Comparison of ENCODE assay signal across 9 cellular contexts in the genomic region with DNA sequence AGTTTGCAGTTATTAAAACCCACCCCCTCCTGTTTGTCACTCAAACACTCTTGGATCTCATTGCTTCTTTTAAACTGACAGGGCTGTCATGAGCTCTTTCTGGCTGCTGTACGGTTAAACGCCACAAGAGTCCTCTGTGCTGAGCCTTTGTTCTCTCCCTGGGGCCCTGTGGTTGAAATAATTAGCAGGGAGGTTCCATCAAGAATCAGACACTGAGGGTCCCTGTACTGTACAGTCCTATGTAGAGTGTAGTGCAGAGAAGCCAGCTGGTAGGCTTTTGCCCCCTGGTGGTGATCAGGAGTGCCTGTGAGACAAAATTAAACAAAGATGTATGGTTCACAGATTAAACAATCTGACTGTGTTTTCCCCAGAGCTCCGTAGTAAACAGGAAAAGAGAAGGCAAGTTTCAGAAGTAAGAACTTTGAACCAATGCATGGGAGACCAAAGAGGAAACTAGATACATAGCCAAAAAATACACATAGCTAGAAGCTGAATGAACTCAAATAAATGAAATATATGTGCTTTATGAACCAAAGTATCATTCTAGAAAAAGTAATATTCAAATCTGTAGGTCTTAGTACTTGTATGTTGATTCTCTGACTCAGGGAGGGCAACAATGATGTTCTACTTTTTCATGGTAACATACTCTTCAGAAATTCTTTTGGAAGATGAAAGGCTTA. TPM values are rescaled to one million over a fixed set of nuclear protein-coding genes. Genes with fewer than 3 reads are reported as not detected.
DNase-seq lines count a peak whose midpoint lies in the region; ATAC-seq and TF ChIP-seq lines count a peak whose summit lies in the region.
"Had no signal": no experiment of that assay in that cellular context is flagged by ENCODE, and none has a peak within 500 bp of the region (broad histone marks: within the 10 kb centered on the region; RNA-seq: fewer than 3 reads in every experiment).

No MANE protein-coding gene starts in this region.

- H2AFZ ChIP-seq in mesenchymal stem cell (ENCODE audit: low read depth, low read length) = no peak overlapping the region

- H3K27ac Mint-ChIP-seq in CD4-positive, alpha-beta T cell = no peak overlapping the region
- H3K27ac Mint-ChIP-seq: dendritic cell treated with granulocyte-macrophage colony-stimulating factor and Interleukin-4, amounts not matched to agents 40 ng/mL and 50 ng/mL, for 4 days had no signal

- H3K27me3 ChIP-seq in CD4-positive, alpha-beta T cell (ENCODE audit: control insufficient read depth, insufficient read depth, low read length) = no peaks in the 10 kb centered on the region
- H3K27me3 ChIP-seq in mesenchymal stem cell (ENCODE audit: control insufficient read depth in 1 of 2, insufficient read depth in 1 of 2, low read length in 2 of 2) = no peaks in the 10 kb centered on the region

- H2AK5ac ChIP-seq in mesenchymal stem cell (ENCODE audit: low read length, severe bottlenecking) = no peak overlapping the region

- no peak overlapping the region for H2BK120ac ChIP-seq in mesenchymal stem cell (ENCODE audit: low read depth, low read length)

- no peak overlapping the region for H2BK12ac ChIP-seq in mesenchymal stem cell (ENCODE audit: low read length in 2 of 2)

- H3K9ac ChIP-seq in mesenchymal stem cell (ENCODE audit: low read length) = peak overlapping the region; percentile 87

- peaks cover 2% of the 10 kb centered on the region for H3K79me1 ChIP-seq in mesenchymal stem cell (replicated peaks; ENCODE audit: low read length, poor library complexity, severe bottlenecking)

- ATAC-seq in CD4-positive, alpha-beta T cell (ENCODE audit: poor library complexity) = peak; percentile 68
- ATAC-seq in GM19397 (IDR thresholded peaks at IDR 0.05; ENCODE audit: unreplicated experiment) (peak; percentile 70), HG03571 (IDR thresholded peaks at IDR 0.05; ENCODE audit: unreplicated experiment) (peak; percentile 51)

- H3K9me3 Mint-ChIP-seq in CD4-positive, alpha-beta T cell = no peaks in the 10 kb centered on the region
- H3K9me3 Mint-ChIP-seq: dendritic cell treated with granulocyte-macrophage colony-stimulating factor and Interleukin-4, amounts not matched to agents 40 ng/mL and 50 ng/mL, for 4 days had no signal

- H2BK5ac ChIP-seq in mesenchymal stem cell (ENCODE audit: low read depth, low read length, poor library complexity, severe bottlenecking) = no peak overlapping the region

- CTCF ChIA-PET in CD4-positive, alpha-beta T cell (lab: Charles Lee) = interaction anchor here (0.5 to 3.4 kb wide), 48 partner anchors 9 to 882 kb away, joined by 3 to 148 read pairs (median 4); a partner anchor contains a TSS

- 2% methylated on average over 3 of the region's 3 CpGs for WGBS in mesenchymal stem cell

- no peak overlapping the region for H3K4ac ChIP-seq in mesenchymal stem cell (ENCODE audit: low read depth in 1 of 2, low read length in 2 of 2)

- H3K27ac ChIP-seq in CD4-positive, alpha-beta T cell (ENCODE audit: low read depth, low read length) = no peak overlapping the region
- H3K27ac ChIP-seq in mesenchymal stem cell (ENCODE audit: low read length, poor library complexity, severe bottlenecking) = no peak overlapping the region

- no peaks in the 10 kb centered on the region for H3K4me1 ChIP-seq in mesenchymal stem cell (ENCODE audit: control insufficient read depth, insufficient read depth, low read depth, low read length)

- POLR2A ChIA-PET in CD4-positive, alpha-beta T cell (lab: Charles Lee) = interaction anchor here (0.5 to 3.0 kb wide), 27 partner anchors 9 to 1926 kb away, joined by 3 to 123 read pairs (median 5); a partner anchor contains a TSS

- H3K18ac ChIP-seq in mesenchymal stem cell (ENCODE audit: low read depth in 1 of 2, low read length in 2 of 2) = no peak overlapping the region

- no peaks in the 10 kb centered on the region for H3K27me3 Mint-ChIP-seq in CD4-positive, alpha-beta T cell
- H3K27me3 Mint-ChIP-seq: dendritic cell treated with granulocyte-macrophage colony-stimulating factor and Interleukin-4, amounts not matched to agents 40 ng/mL and 50 ng/mL, for 4 days had no signal

- peak; percentile 87 for TF ChIP-seq CTCF in CD4-positive, alpha-beta T cell (IDR thresholded peaks at IDR 0.05)

- H3K4me3 ChIP-seq in mesenchymal stem cell (ENCODE audit: insufficient read depth in 1 of 2, low read depth in 1 of 2, low read length in 2 of 2) = peak overlapping the region in 1 of 2 experiments; percentile 98

- intact Hi-C loops in CD4-positive, alpha-beta T cell (cut with DNase I, micrococcal nuclease) = loop anchor here (1.0 to 10.0 kb wide), 11 partner anchors 67 to 539 kb away; a partner anchor contains a TSS

- H3K14ac ChIP-seq in mesenchymal stem cell (ENCODE audit: low read length in 2 of 2) = no peak overlapping the region

- peaks cover 14% of the 10 kb centered on the region for H3K36me3 Mint-ChIP-seq in CD4-positive, alpha-beta T cell (ENCODE audit: low read depth)

- peak overlapping the region; percentile 59 for H3K4me2 ChIP-seq in mesenchymal stem cell (ENCODE audit: low read length, poor library complexity, severe bottlenecking)

- H4K8ac ChIP-seq in mesenchymal stem cell (ENCODE audit: low read length) = no peak overlapping the region

- H3K4me1 Mint-ChIP-seq in CD4-positive, alpha-beta T cell (ENCODE audit: low read depth) = peaks cover 30% of the 10 kb centered on the region

- no peak overlapping the region for H3K4me3 Mint-ChIP-seq in CD4-positive, alpha-beta T cell
- H3K4me3 Mint-ChIP-seq: dendritic cell treated with granulocyte-macrophage colony-stimulating factor and Interleukin-4, amounts not matched to agents 40 ng/mL and 50 ng/mL, for 4 days had no signal

- no peak overlapping the region for H3K23ac ChIP-seq in mesenchymal stem cell (ENCODE audit: low read length in 2 of 2)

- no peaks in the 10 kb centered on the region for H3K9me3 ChIP-seq in CD4-positive, alpha-beta T cell (ENCODE audit: control insufficient read depth, low read length)
- no peaks in the 10 kb centered on the region for H3K9me3 ChIP-seq in mesenchymal stem cell (ENCODE audit: control insufficient read depth, low read length)

- no peak overlapping the region for H4K91ac ChIP-seq in mesenchymal stem cell (ENCODE audit: low read length)

- peak; percentile 42 to 69 (median 54) for DNase-seq in CD4-positive, alpha-beta T cell
- peak; percentile 98 for DNase-seq in NCI-H69 (lab: John Stamatoyannopoulos, UW)
- DNase-seq in activated CD4-positive, alpha-beta T cell treated with anti-CD3 and anti-CD28 coated beads, Interleukin-2, amount 50 U/mL, for 1 hour = peak; percentile 53
- peak; percentile 77 for DNase-seq in ecto neural progenitor cell (ENCODE audit: low spot score)
- DNase-seq in mesenchymal stem cell = peak; percentile 87
- peak; percentile 27 for DNase-seq in stimulated activated CD8-positive, alpha-beta memory T cell treated with anti-CD3 and anti-CD28 coated beads, Interleukin-12 subunit alpha, Interleukin-12 subunit beta, amount 100 ng/mL, for 4 hours (ENCODE audit: low read depth)

- H3K36me3 ChIP-seq in mesenchymal stem cell (ENCODE audit: control insufficient read depth in 1 of 2, insufficient read depth in 2 of 2, low read depth in 1 of 2, low read length in 2 of 2) = no peaks in the 10 kb centered on the region

- peak overlapping the region; percentile 80 for H2BK15ac ChIP-seq in mesenchymal stem cell (ENCODE audit: low read depth, poor library complexity, severe bottlenecking)

RNA-seq across cellular contexts. Expression of a gene that starts 1.4 kb away (rescaled TPM):
- 10 to 100 TPM; 73.4 to 81.5 TPM for total RNA-seq in CD4-positive, alpha-beta T cell
- 27.5 TPM for polyA plus RNA-seq in mesenchymal stem cell (2013, experiment 1 of 2)
- polyA plus RNA-seq in mesenchymal stem cell (2013, experiment 2 of 2) = 26.4 TPM

RNA-seq across cellular contexts. Expression of a gene that starts 10.0 kb away (rescaled TPM):
- total RNA-seq in CD4-positive, alpha-beta T cell = under 1 TPM; 0.25 to 0.53 TPM
- polyA plus RNA-seq in mesenchymal stem cell (2013, experiment 1 of 2) = 0.22 TPM
- polyA plus RNA-seq in mesenchymal stem cell (2013, experiment 2 of 2) = 0.41 TPM

Comparison
In these comparisons a context has a peak if more than half of its experiments do, and no peak if none do; other contexts are left out.
1. DNase-seq: peak in every context shown above with its lines; median percentile 98 in NCI-H69; 87 in mesenchymal stem cell; 77 in ecto neural progenitor cell; 54 in CD4-positive, alpha-beta T cell; 53 in activated CD4-positive, alpha-beta T cell treated with anti-CD3 and anti-CD28 coated beads, Interleukin-2, amount 50 U/mL, for 1 hour; 27 in stimulated activated CD8-positive, alpha-beta memory T cell treated with anti-CD3 and anti-CD28 coated beads, Interleukin-12 subunit alpha, Interleukin-12 subunit beta, amount 100 ng/mL, for 4 hours.